13 cellular contexts compared by ENCODE assay signal in the genomic region with DNA sequence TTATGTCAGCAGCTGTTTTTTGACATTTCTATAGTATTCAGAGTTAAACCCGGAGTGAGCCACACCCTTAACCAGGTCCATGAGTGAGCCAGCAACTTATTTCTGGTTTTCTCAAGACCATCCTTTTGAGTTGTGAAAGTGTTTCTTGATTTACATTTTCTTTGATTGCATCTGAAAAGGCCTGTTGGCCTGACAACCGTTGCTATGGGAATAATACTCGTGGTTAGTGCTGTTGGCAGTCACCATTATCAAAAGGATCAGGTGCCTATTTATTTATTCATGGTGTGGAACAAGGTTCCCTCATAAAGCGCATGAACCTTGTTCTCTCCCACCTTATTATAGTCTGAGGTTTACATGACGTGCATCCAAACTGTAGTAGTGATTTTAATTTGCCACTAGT.
DNase-seq lines count a peak whose midpoint lies in the region; ATAC-seq and TF ChIP-seq lines count a peak whose summit lies in the region.
"Had no signal": no experiment of that assay in that cellular context is flagged by ENCODE, and none has a peak within 500 bp of the region (broad histone marks: within the 10 kb centered on the region; RNA-seq: fewer than 3 reads in every experiment).

No MANE protein-coding gene starts in this region.

- TF ChIP-seq CTCF in esophagus squamous epithelium (IDR thresholded peaks at IDR 0.05) = no peak

- WGBS in esophagus squamous epithelium, 2 donors = 53 to 55% methylated on average over 5 of the region's 5 CpGs

- intact Hi-C loops in esophagus squamous epithelium (cut with DNase I) = no loop called here

- H3K36me3 ChIP-seq in iPS-20b (ENCODE audit: insufficient read depth, low read depth, low read length) (no peaks in the 10 kb centered on the region), esophagus squamous epithelium (no peaks in the 10 kb centered on the region)
- H3K36me3 ChIP-seq: colonic mucosa, upper lobe of right lung had no signal

- H3K9ac ChIP-seq in iPS-20b (ENCODE audit: low read depth, low read length) = no peak overlapping the region

- H3K4me3 ChIP-seq in iPS-20b (ENCODE audit: low read length) (peak overlapping the region; percentile 11; the same call in 1 of the 2 replicates), esophagus squamous epithelium (no peak overlapping the region)
- H3K4me3 ChIP-seq: colonic mucosa, upper lobe of right lung had no signal

- peak; percentile 78 for DNase-seq in COLO668 (lab: John Stamatoyannopoulos, UW; ENCODE audit: unreplicated experiment)
- peak; percentile 54 for DNase-seq in NCI-H774 (lab: John Stamatoyannopoulos, UW)
- DNase-seq in esophagus squamous epithelium (lab: John Stamatoyannopoulos, UW) = no peak
- no peak for DNase-seq in SHP77 treated with DMSO at 0.1 percent for 48 hours (lab: John Stamatoyannopoulos, UW)
- DNase-seq in HuH-7 (ENCODE audit: low spot score) = no peak
- no peak for DNase-seq in NK-92 (lab: John Stamatoyannopoulos, UW; ENCODE audit: unreplicated experiment)
- DNase-seq: CD8-positive, alpha-beta memory T cell; colonic mucosa; PC-3; stimulated activated CD4-positive, alpha-beta T cell treated with anti-CD3 and anti-CD28 coated beads, Interleukin-15, amount 100 ng/mL, for 24 hours; upper lobe of right lung had no signal

- H3K9me3 ChIP-seq in iPS-20b (ENCODE audit: insufficient read depth, low read depth, low read length) (no peaks in the 10 kb centered on the region), esophagus squamous epithelium (no peaks in the 10 kb centered on the region)
- H3K9me3 ChIP-seq: colonic mucosa, upper lobe of right lung had no signal

- H3K27ac ChIP-seq in iPS-20b (ENCODE audit: low read length) (no peak overlapping the region), esophagus squamous epithelium (no peak overlapping the region)
- H3K27ac ChIP-seq: colonic mucosa, upper lobe of right lung had no signal

- peak; percentile 46 for ATAC-seq in HG03280 (IDR thresholded peaks at IDR 0.05; ENCODE audit: unreplicated experiment)
- ATAC-seq: PC-3, upper lobe of right lung had no signal

- H3K27me3 ChIP-seq in iPS-20b (ENCODE audit: insufficient read depth, low read length) (no peaks in the 10 kb centered on the region), esophagus squamous epithelium (no peaks in the 10 kb centered on the region)
- H3K27me3 ChIP-seq: colonic mucosa, upper lobe of right lung had no signal

- peaks cover 19% of the 10 kb centered on the region for H3K4me1 ChIP-seq in iPS-20b (ENCODE audit: insufficient read depth, low read length)
- peaks cover 0 to 19% (median 0%) of the 10 kb centered on the region in 3 donors for H3K4me1 ChIP-seq in esophagus squamous epithelium
- H3K4me1 ChIP-seq: colonic mucosa, upper lobe of right lung had no signal

- TF ChIP-seq POLR2A in esophagus squamous epithelium (IDR thresholded peaks at IDR 0.05) = no peak

Comparison
In these comparisons a context has a peak if more than half of its experiments do, and no peak if none do; other contexts are left out.
1. DNase-seq: peak in COLO668 (single experiment) and NCI-H774 (single experiment); none in esophagus squamous epithelium (single experiment), SHP77 treated with DMSO at 0.1 percent for 48 hours (single experiment), HuH-7 (single experiment) and NK-92 (single experiment).